ENCODE assay signal across 9 cellular contexts in the genomic region with DNA sequence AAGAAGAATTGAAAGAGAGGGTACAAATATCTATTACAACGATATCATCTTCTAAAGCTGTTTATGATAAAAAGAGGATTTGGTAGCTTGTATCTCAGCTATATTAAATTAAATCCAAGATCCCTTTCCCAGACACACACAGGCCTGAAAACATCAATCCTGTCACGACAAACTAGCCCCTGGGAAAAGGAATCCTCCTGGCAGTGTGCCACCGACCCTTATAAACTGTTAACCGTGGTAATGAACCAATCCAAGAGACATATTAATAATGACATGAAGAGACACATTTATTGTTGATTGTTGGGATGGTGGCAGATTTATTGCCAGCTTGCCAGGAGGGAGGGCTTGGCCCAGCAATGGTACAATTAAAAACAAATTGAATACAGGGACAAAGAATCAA.
"Had no signal": no experiment of that assay in that cellular context is flagged by ENCODE, and none has a peak within 500 bp of the region (broad histone marks: within the 10 kb centered on the region; RNA-seq: fewer than 3 reads in every experiment).

No MANE protein-coding gene starts in this region.

- DNase-seq: activated CD4-positive, alpha-beta T cell treated with anti-CD3 and anti-CD28 coated beads for 4 hours; activated CD8-positive, alpha-beta memory T cell treated with anti-CD3 and anti-CD28 coated beads, Interleukin-2, amount 50 U/mL, for 4 hours; activated CD8-positive, alpha-beta T cell treated with anti-CD3 and anti-CD28 coated beads for 36 hours; activated naive CD8-positive, alpha-beta T cell treated with anti-CD3 and anti-CD28 coated beads, Interleukin-2, amount 10 ng/mL, durations not matched to agents 7 days and 5 days; aorta; left cardiac atrium; naive B cell; stomach had no signal

- ATAC-seq: activated CD8-positive, alpha-beta T cell treated with anti-CD3 and anti-CD28 coated beads for 36 hours; esophagus mucosa; left cardiac atrium had no signal
